Comparison of ENCODE assay signal across 1 cellular context in the genomic region with DNA sequence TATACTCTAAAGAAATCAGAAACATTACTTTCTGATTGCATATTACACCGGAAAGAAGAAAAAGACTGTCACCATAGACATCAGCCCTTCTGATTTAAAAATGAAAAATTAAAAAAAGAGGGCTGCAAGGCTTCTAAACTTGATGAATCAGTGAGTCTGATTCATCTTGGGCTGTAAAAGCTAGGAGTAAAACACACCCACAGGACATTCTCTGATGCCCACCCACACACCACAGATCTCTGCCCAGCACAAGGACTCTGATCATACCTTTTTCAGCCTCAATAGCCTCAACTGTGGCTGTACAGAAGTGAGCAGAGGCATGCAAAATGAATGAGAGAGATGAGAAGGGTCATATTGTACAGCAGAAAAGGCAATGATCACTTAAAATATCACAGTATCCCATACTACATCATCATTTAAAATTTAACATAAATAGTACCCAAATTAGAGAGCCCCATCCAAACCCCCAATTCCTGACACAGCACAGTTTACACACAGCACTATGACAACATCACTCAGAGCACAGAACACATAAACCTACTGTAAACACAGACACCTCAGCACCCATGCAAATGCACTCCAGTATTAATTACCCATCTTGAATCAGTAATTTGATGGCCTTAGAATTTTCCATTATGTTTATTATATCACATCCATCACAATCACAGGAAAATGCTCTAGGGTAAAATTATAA.
TF ChIP-seq lines count a peak whose summit lies in the region.

No MANE protein-coding gene starts in this region.

TF ChIP-seq in GM12891, 5 proteins besides CTCF, POLR2A, EP300 and RAD21 (continued from another document):
- TF ChIP-seq SPI1 (IDR thresholded peaks at IDR 0.05; ENCODE audit: low read depth, low read length) (no peak), POLR2AphosphoS5 (IDR thresholded peaks at IDR 0.05; ENCODE audit: low read depth, low read length) (no peak), POU2F2 (IDR thresholded peaks at IDR 0.05; ENCODE audit: low read depth, low read length) (no peak)
